Comparison of ENCODE assay signal across 12 cellular contexts in genomic region chr22:25076281-25076680, GRCh38.
DNase-seq lines count a peak whose midpoint lies in the region; ATAC-seq lines count a peak whose summit lies in the region.
"Had no signal": no experiment of that assay in that cellular context is flagged by ENCODE, and none has a peak within 500 bp of the region (broad histone marks: within the 10 kb centered on the region; RNA-seq: fewer than 3 reads in every experiment).

No MANE protein-coding gene starts in this region.

- H3K4me3 Mint-ChIP-seq in immature natural killer cell: peak overlapping the region; percentile 75 to 92 (median 82)
- peak overlapping the region; percentile 42 for H3K4me3 Mint-ChIP-seq in stimulated activated naive CD8-positive, alpha-beta T cell treated with anti-CD3 and anti-CD28 coated beads, Interleukin-15, Interleukin-2, amounts not matched to agents 100 ng/mL and 50 ng/mL, for 24 hours
- H3K4me3 Mint-ChIP-seq: neural crest cell had no signal

- ATAC-seq in GM18502 (IDR thresholded peaks at IDR 0.05; ENCODE audit: poor library complexity, unreplicated experiment): no peak

- no peaks in the 10 kb centered on the region for H3K36me3 Mint-ChIP-seq in immature natural killer cell
- H3K36me3 Mint-ChIP-seq in stimulated activated naive CD8-positive, alpha-beta T cell treated with anti-CD3 and anti-CD28 coated beads, Interleukin-15, Interleukin-2, amounts not matched to agents 100 ng/mL and 50 ng/mL, for 24 hours (ENCODE audit: low read depth): no peaks in the 10 kb centered on the region

- H3K9me3 Mint-ChIP-seq in immature natural killer cell: no peaks in the 10 kb centered on the region
- H3K9me3 Mint-ChIP-seq in stimulated activated naive CD8-positive, alpha-beta T cell treated with anti-CD3 and anti-CD28 coated beads, Interleukin-15, Interleukin-2, amounts not matched to agents 100 ng/mL and 50 ng/mL, for 24 hours: no peaks in the 10 kb centered on the region
- H3K9me3 Mint-ChIP-seq: neural crest cell had no signal

- H3K4me1 Mint-ChIP-seq in immature natural killer cell: peaks cover 86 to 91% of the 10 kb centered on the region in 2 donors
- peaks cover 77% of the 10 kb centered on the region for H3K4me1 Mint-ChIP-seq in stimulated activated naive CD8-positive, alpha-beta T cell treated with anti-CD3 and anti-CD28 coated beads, Interleukin-15, Interleukin-2, amounts not matched to agents 100 ng/mL and 50 ng/mL, for 24 hours (ENCODE audit: low read depth)
- H3K4me1 Mint-ChIP-seq: neural crest cell had no signal

- peaks cover 0 to 7% (median 1%) of the 10 kb centered on the region in 3 donors for H3K27me3 Mint-ChIP-seq in immature natural killer cell (ENCODE audit: low read depth in 3 of 3)
- no peaks in the 10 kb centered on the region for H3K27me3 Mint-ChIP-seq in stimulated activated naive CD8-positive, alpha-beta T cell treated with anti-CD3 and anti-CD28 coated beads, Interleukin-15, Interleukin-2, amounts not matched to agents 100 ng/mL and 50 ng/mL, for 24 hours

- peak overlapping the region; percentile 86 to 95 (median 92) for H3K27ac Mint-ChIP-seq in immature natural killer cell
- peak overlapping the region; percentile 78 for H3K27ac Mint-ChIP-seq in stimulated activated naive CD8-positive, alpha-beta T cell treated with anti-CD3 and anti-CD28 coated beads, Interleukin-15, Interleukin-2, amounts not matched to agents 100 ng/mL and 50 ng/mL, for 24 hours

- peak; percentile 44 to 48 for DNase-seq in activated CD4-positive, alpha-beta T cell treated with anti-CD3 and anti-CD28 coated beads for 4 hours
- no peak for DNase-seq in activated CD4-positive, alpha-beta T cell treated with anti-CD3 and anti-CD28 coated beads for 1 hour
- DNase-seq in activated CD8-positive, alpha-beta memory T cell treated with anti-CD3 and anti-CD28 coated beads, Interleukin-2, amount 50 U/mL, for 48 hours: peak; percentile 73
- DNase-seq in immature natural killer cell (peak; percentile 76 to 82 (median 76)), EL (no peak), NCI-H446 treated with DMSO at 0.1 percent for 48 hours (lab: John Stamatoyannopoulos, UW) (no peak)
- DNase-seq: NCI-H1048, NCI-H524 treated with DMSO at 0.1 percent for 48 hours, substantia nigra had no signal

Comparison
In these comparisons a context has a peak if more than half of its experiments do, and no peak if none do; other contexts are left out.
1. DNase-seq: peak in activated CD4-positive, alpha-beta T cell treated with anti-CD3 and anti-CD28 coated beads for 4 hours (2 of 2), activated CD8-positive, alpha-beta memory T cell treated with anti-CD3 and anti-CD28 coated beads, Interleukin-2, amount 50 U/mL, for 48 hours (single experiment) and immature natural killer cell (3 of 3); none in activated CD4-positive, alpha-beta T cell treated with anti-CD3 and anti-CD28 coated beads for 1 hour (single experiment), EL (single experiment) and NCI-H446 treated with DMSO at 0.1 percent for 48 hours (single experiment).